ENCODE assay signal across 1 cellular context in genomic region chr5:31477516-31477915, GRCh38.
A peak's percentile ranks its signal among the peaks of the same experiment; 100 is the strongest.
TF ChIP-seq lines count a peak whose summit lies in the region.

No MANE protein-coding gene starts in this region.

TF ChIP-seq in IMR-90, 13 proteins besides CTCF, POLR2A, EP300 and RAD21:
- peak; percentile 45; the same call in 1 of the 2 replicates for TF ChIP-seq NFE2L2 (IDR thresholded peaks at IDR 0.05; ENCODE audit: low read depth, low read length)
- 0 out of 2 replicates have a peak, but pooled peaks have one; percentile 6 for TF ChIP-seq FOS (IDR thresholded peaks at IDR 0.05; ENCODE audit: low read depth, low read length)
- TF ChIP-seq MAZ (IDR thresholded peaks at IDR 0.05; ENCODE audit: borderline replicate concordance, low read depth, low read length) = no peak
- peak; percentile 48; the same call in 1 of the 2 replicates for TF ChIP-seq CEBPB (IDR thresholded peaks at IDR 0.05; ENCODE audit: low read depth, low read length)
TF ChIP-seq in IMR-90: peak in this region for 3.
